In genomic region chr14:35418093-35418492, GRCh38 we compare ENCODE assay signal across 17 cellular contexts.
"Had no signal": no experiment of that assay in that cellular context is flagged by ENCODE, and none has a peak within 500 bp of the region (broad histone marks: within the 10 kb centered on the region; RNA-seq: fewer than 3 reads in every experiment).

No MANE protein-coding gene starts in this region.

- H3K4me1 ChIP-seq: parathyroid adenoma had no signal

- H3K79me2 ChIP-seq: parathyroid adenoma had no signal

- H3K27ac ChIP-seq: coronary artery, heart left ventricle, parathyroid adenoma, right atrium auricular region had no signal

- H3K27me3 ChIP-seq: heart left ventricle, right atrium auricular region, sigmoid colon had no signal

- H2AFZ ChIP-seq: parathyroid adenoma had no signal

- H3K36me3 ChIP-seq: heart left ventricle, right atrium auricular region, sigmoid colon had no signal

- H3K27ac Mint-ChIP-seq: nephron had no signal

- H3K9ac ChIP-seq: parathyroid adenoma had no signal

- H3K4me3 Mint-ChIP-seq: nephron had no signal

- H3K9me3 Mint-ChIP-seq: nephron had no signal

- H3K9me3 ChIP-seq: heart left ventricle, right atrium auricular region, sigmoid colon had no signal

- ATAC-seq: heart left ventricle, left lobe of liver had no signal

- DNase-seq: effector CD4-positive, alpha-beta T cell; foreskin melanocyte; heart left ventricle; hypothalamus; islet precursor cell; mammary epithelial cell; occipital lobe; sigmoid colon; stimulated activated CD4-positive, alpha-beta T cell treated with anti-CD3 and anti-CD28 coated beads, Interleukin-12 subunit alpha, Interleukin-12 subunit beta, amount 100 ng/mL, for 4 hours; stimulated activated naive CD4-positive, alpha-beta T cell; trophoblast cell had no signal

- H3K4me3 ChIP-seq: coronary artery, heart left ventricle, right atrium auricular region, sigmoid colon, skin epidermis had no signal
